In genomic region chr3:168996622-168997021, GRCh38 we compare ENCODE assay signal across 21 cellular contexts.
DNase-seq lines count a peak whose midpoint lies in the region; ATAC-seq and TF ChIP-seq lines count a peak whose summit lies in the region.
"Had no signal": no experiment of that assay in that cellular context is flagged by ENCODE, and none has a peak within 500 bp of the region (broad histone marks: within the 10 kb centered on the region; RNA-seq: fewer than 3 reads in every experiment).

No MANE protein-coding gene starts in this region.

- in situ Hi-C loops in ACHN (cut with HindIII; ENCODE audit: low pct_ligation_motif_present, low pct_unique_long_range_greater_than_20kb, low sequenced_read_pairs): no loop called here

- H3K9me3 Mint-ChIP-seq in HFFc6: no peaks in the 10 kb centered on the region
- H3K9me3 Mint-ChIP-seq: activated naive CD4-positive, alpha-beta T cell treated with anti-CD3 and anti-CD28 coated beads, Interleukin-2, amount 50 U/mL, for 24 hours; CD4-positive, alpha-beta T cell had no signal

- H3K4me3 ChIP-seq in fibroblast of the aortic adventitia (ENCODE audit: low read depth, low read length): no peak overlapping the region
- H3K4me3 ChIP-seq: skin epidermis, uterus had no signal

- DNase-seq in ELR (ENCODE audit: low read depth) (peak; percentile 37), HFFc6 (no peak), OCI-M1 (lab: John Stamatoyannopoulos, UW) (peak; percentile 94), fibroblast of the aortic adventitia (ENCODE audit: low read depth) (peak; percentile 36), left cardiac atrium (no peak), ACHN (no peak), cortex of kidney (lab: John Stamatoyannopoulos, UW) (no peak)
- DNase-seq in activated CD4-positive, alpha-beta T cell treated with anti-CD3 and anti-CD28 coated beads for 48 hours: no peak
- DNase-seq: activated CD4-positive, alpha-beta T cell treated with anti-CD3 and anti-CD28 coated beads for 36 hours; activated T-cell treated with anti-CD3 and anti-CD28 coated beads, Interleukin-2, amount 50 U/mL, for 48 hours; anterior cingulate cortex; CD4-positive, alpha-beta T cell; kidney glomerular epithelial cell; mesenchymal stem cell; NCI-H1436 treated with DMSO at 0.1 percent for 48 hours; NCI-H524; stimulated activated CD4-positive, alpha-beta T cell treated with anti-CD3 and anti-CD28 coated beads, Interleukin-2, amount 100 ng/mL, for 24 hours; uterus had no signal

- TF ChIP-seq CTCF in HFFc6 (IDR thresholded peaks at IDR 0.05): no peak
- TF ChIP-seq CTCF in fibroblast of the aortic adventitia (IDR thresholded peaks at IDR 0.05; ENCODE audit: insufficient read depth, low read length): no peak

- peaks cover 1% of the 10 kb centered on the region; the same call in 1 of the 2 replicates for H3K27me3 Mint-ChIP-seq in HFFc6 (ENCODE audit: insufficient read depth)
- H3K27me3 Mint-ChIP-seq: activated CD4-positive, alpha-beta T cell treated with anti-CD3 and anti-CD28 coated beads for 36 hours; activated naive CD4-positive, alpha-beta T cell treated with anti-CD3 and anti-CD28 coated beads, Interleukin-2, amount 50 U/mL, for 24 hours; CD4-positive, alpha-beta T cell had no signal

- H3K36me3 Mint-ChIP-seq in HFFc6 (ENCODE audit: low read depth): no peaks in the 10 kb centered on the region
- H3K36me3 Mint-ChIP-seq: activated naive CD4-positive, alpha-beta T cell treated with anti-CD3 and anti-CD28 coated beads, Interleukin-2, amount 50 U/mL, for 24 hours; stimulated activated effector memory CD8-positive, alpha-beta T cell treated with anti-CD3 and anti-CD28 coated beads, Interleukin-12 subunit alpha, Interleukin-12 subunit beta, amount 100 ng/mL, for 72 hours had no signal

- H3K4me3 Mint-ChIP-seq in HFFc6: peak overlapping the region; percentile 50; the same call in 1 of the 2 replicates
- H3K4me3 Mint-ChIP-seq: activated CD4-positive, alpha-beta T cell treated with anti-CD3 and anti-CD28 coated beads for 36 hours; activated naive CD4-positive, alpha-beta T cell treated with anti-CD3 and anti-CD28 coated beads, Interleukin-2, amount 50 U/mL, for 24 hours; CD4-positive, alpha-beta T cell; stimulated activated effector memory CD8-positive, alpha-beta T cell treated with anti-CD3 and anti-CD28 coated beads, Interleukin-12 subunit alpha, Interleukin-12 subunit beta, amount 100 ng/mL, for 72 hours had no signal

- peaks cover 28% of the 10 kb centered on the region for H3K4me1 Mint-ChIP-seq in HFFc6 (ENCODE audit: low read depth)
- H3K4me1 Mint-ChIP-seq: activated CD4-positive, alpha-beta T cell treated with anti-CD3 and anti-CD28 coated beads for 36 hours; activated naive CD4-positive, alpha-beta T cell treated with anti-CD3 and anti-CD28 coated beads, Interleukin-2, amount 50 U/mL, for 24 hours; stimulated activated effector memory CD8-positive, alpha-beta T cell treated with anti-CD3 and anti-CD28 coated beads, Interleukin-12 subunit alpha, Interleukin-12 subunit beta, amount 100 ng/mL, for 72 hours had no signal

- no peak overlapping the region; the same call in 1 of the 2 replicates for H3K27ac Mint-ChIP-seq in HFFc6
- H3K27ac Mint-ChIP-seq: activated CD4-positive, alpha-beta T cell treated with anti-CD3 and anti-CD28 coated beads for 36 hours; activated naive CD4-positive, alpha-beta T cell treated with anti-CD3 and anti-CD28 coated beads, Interleukin-2, amount 50 U/mL, for 24 hours; CD4-positive, alpha-beta T cell; stimulated activated effector memory CD8-positive, alpha-beta T cell treated with anti-CD3 and anti-CD28 coated beads, Interleukin-12 subunit alpha, Interleukin-12 subunit beta, amount 100 ng/mL, for 72 hours had no signal

- no peak for ATAC-seq in left cardiac atrium
- ATAC-seq: activated CD4-positive, alpha-beta T cell treated with anti-CD3 and anti-CD28 coated beads for 36 hours; stimulated activated effector memory CD8-positive, alpha-beta T cell treated with anti-CD3 and anti-CD28 coated beads, Interleukin-12 subunit alpha, Interleukin-12 subunit beta, amount 100 ng/mL, for 72 hours had no signal

- intact Hi-C loops in left cardiac atrium (cut with DNase I): no loop called here

Comparison
In these comparisons a context has a peak if more than half of its experiments do, and no peak if none do; other contexts are left out.
1. DNase-seq: peak in ELR (single experiment), OCI-M1 (single experiment) and fibroblast of the aortic adventitia (single experiment); none in HFFc6 (single experiment), left cardiac atrium (single experiment), activated CD4-positive, alpha-beta T cell treated with anti-CD3 and anti-CD28 coated beads for 48 hours (single experiment), ACHN (single experiment) and cortex of kidney (single experiment).